8 cellular contexts compared by ENCODE assay signal in genomic region chr4:83455300-83456183, GRCh38. TPM values are rescaled to one million over a fixed set of nuclear protein-coding genes. Genes with fewer than 3 reads are reported as not detected.
A peak's percentile ranks its signal among the peaks of the same experiment; 100 is the strongest.
DNase-seq lines count a peak whose midpoint lies in the region; ATAC-seq and TF ChIP-seq lines count a peak whose summit lies in the region.

HELQ (minus strand) TSS chr4:83455823; CDS start chr4:83455693, 130 bp downstream.
MRPS18C (plus strand) TSS chr4:83456058; CDS start chr4:83456078, 20 bp downstream.

- in situ Hi-C loops in KBM-7 (cut with MboI; ENCODE audit: low pct_unique_long_range_greater_than_20kb, low sequenced_read_pairs) = no loop called here

- POLR2A ChIA-PET in PC-9 (lab: Charles Lee; ENCODE audit: unreplicated experiment) = interaction anchor here (0.7 kb wide), 1 partner anchor 420 kb away, joined by 3 read pairs; the partner anchor contains the start of gene COPS4

- no peaks in the 10 kb centered on the region for H3K36me3 ChIP-seq in PC-9 (ENCODE audit: low read depth)

- ATAC-seq in GM21717 (IDR thresholded peaks at IDR 0.05; ENCODE audit: unreplicated experiment) = peak; percentile 94

- no peaks in the 10 kb centered on the region for H3F3A ChIP-seq in PC-9 (ENCODE audit: insufficient read depth, low read depth)

- H3K27ac ChIP-seq in PC-9 = peak within 1 kb of the TSS; percentile 76

- peak within 1 kb of the TSS; percentile 98 for H2AFZ ChIP-seq in PC-9

- H3K27me3 ChIP-seq in PC-9 (ENCODE audit: insufficient read depth, low read depth) = no peaks in the 10 kb centered on the region

- H3K4me3 ChIP-seq in PC-9 (peak within 1 kb of the TSS; percentile 91), epithelial cell of proximal tubule (ENCODE audit: low read depth, low read length) (peak within 1 kb of the TSS; percentile 91)

- TF ChIP-seq CTCF in PC-9 (conservative IDR thresholded peaks at IDR 0.05) (peak; percentile 47; the same call in 1 of the 2 replicates), epithelial cell of proximal tubule (conservative IDR thresholded peaks at IDR 0.05; ENCODE audit: low read depth, low read length) (peak; percentile 40)

- peak within 1 kb of the TSS; percentile 96 for H3K4me2 ChIP-seq in PC-9

- H3K9me3 ChIP-seq in PC-9 (ENCODE audit: insufficient read depth, low read depth) = no peaks in the 10 kb centered on the region

- H4K20me1 ChIP-seq in PC-9 (ENCODE audit: insufficient read depth) = no peaks in the 10 kb centered on the region

- intact Hi-C loops in PC-9 (cut with micrococcal nuclease; ENCODE audit: unreplicated experiment) = loop anchor here (1.0 to 10.0 kb wide), 3 partner anchors 121 to 421 kb away; partner anchors contain the start of genes COPS4, COQ2 and HPSE

- peaks cover 14% of the 10 kb centered on the region for H3K4me1 ChIP-seq in PC-9 (replicated peaks; ENCODE audit: insufficient read depth)

- CTCF ChIA-PET in PC-9 (lab: Charles Lee) = no interaction called here

- H3K9me2 ChIP-seq in PC-9 (ENCODE audit: insufficient read depth) = no peaks in the 10 kb centered on the region

- TSS peak; percentile 79 for BruUV-seq in PC-9 (replicated peaks; lab: Mats Ljungman, UMichigan)

- H3K79me2 ChIP-seq in PC-9 (ENCODE audit: low read depth) = peaks cover 46% of the 10 kb centered on the region

- DNase-seq in DMS79 (lab: John Stamatoyannopoulos, UW) (peak; percentile 97), KBM-7 (peak; percentile 99), PC-9 (peak; percentile 87 to 91), epithelial cell of proximal tubule (ENCODE audit: low read depth) (peak; percentile 87), mucosa of gallbladder (ENCODE audit: low spot score) (peak; percentile 98)
- peak; percentile 87 for DNase-seq in activated T-cell treated with anti-CD3 and anti-CD28 coated beads, Interleukin-2, amount 50 U/mL, for 1 hour
- peak; percentile 88 to 90 for DNase-seq in stimulated activated CD8-positive, alpha-beta memory T cell treated with anti-CD3 and anti-CD28 coated beads, Interleukin-4, amount 100 ng/mL, for 4 hours (ENCODE audit: low read depth in 2 of 2, low spot score in 1 of 2)

RNA-seq across cellular contexts. Expression of gene HELQ, which starts in this region (rescaled TPM):
- total RNA-seq in PC-9 (2021) = 7.0 and 10.6 TPM in 2 replicates
- 5.8 and 8.6 TPM in 2 replicates for total RNA-seq in epithelial cell of proximal tubule
- 15.9 TPM for total RNA-seq in mucosa of gallbladder

RNA-seq across cellular contexts. Expression of gene MRPS18C, which starts in this region (rescaled TPM):
- total RNA-seq in PC-9 (2021) (18.6 and 37.8 TPM in 2 replicates), epithelial cell of proximal tubule (19.0 and 32.1 TPM in 2 replicates), mucosa of gallbladder (27.9 TPM)

Comparison
In these comparisons a context has a peak if more than half of its experiments do, and no peak if none do; other contexts are left out.
1. Peak in every context shown above with its lines: DNase-seq, ATAC-seq, H3K4me3 ChIP-seq and H3K27ac ChIP-seq.